Comparison of ENCODE assay signal across 11 cellular contexts in genomic region chr12:53617700-53618099, GRCh38. TPM values are rescaled to one million over a fixed set of nuclear protein-coding genes. Genes with fewer than 3 reads are reported as not detected.
DNase-seq lines count a peak whose midpoint lies in the region; ATAC-seq and TF ChIP-seq lines count a peak whose summit lies in the region.
"Had no signal": no experiment of that assay in that cellular context is flagged by ENCODE, and none has a peak within 500 bp of the region (broad histone marks: within the 10 kb centered on the region; RNA-seq: fewer than 3 reads in every experiment).

No MANE protein-coding gene starts in this region.

- peaks cover 32% of the 10 kb centered on the region for H3K4me1 Mint-ChIP-seq in activated naive CD8-positive, alpha-beta T cell (ENCODE audit: low read depth)
- H3K4me1 Mint-ChIP-seq in mesothelial cell of epicardium (peaks cover 24% of the 10 kb centered on the region), H9 (peaks cover 3 to 5% of the 10 kb centered on the region in 2 experiments; a peak in 2 of 4 replicates)

- no peak for TF ChIP-seq CTCF in heart right ventricle (IDR thresholded peaks at IDR 0.05)
- TF ChIP-seq CTCF in mesothelial cell of epicardium (IDR thresholded peaks at IDR 0.05; ENCODE audit: unreplicated experiment) = no peak
- TF ChIP-seq CTCF in uterus (IDR thresholded peaks at IDR 0.05) = no peak
- TF ChIP-seq CTCF in H9 (conservative IDR thresholded peaks at IDR 0.05) = no peak

- H3K23ac ChIP-seq in H9 (ENCODE audit: insufficient read length, low read depth, low read length) = no peak overlapping the region

- H4K91ac ChIP-seq in H9 (ENCODE audit: insufficient read length, low read depth, low read length) = no peak overlapping the region

- H3K36me3 ChIP-seq in heart right ventricle (peaks cover 0 to 35% (median 3%) of the 10 kb centered on the region in 9 donors), uterus (no peaks in the 10 kb centered on the region)

- no peak for DNase-seq in heart right ventricle
- no peak for DNase-seq in Right ventricle myocardium inferior (ENCODE audit: missing footprints)
- DNase-seq in mesothelial cell of epicardium (ENCODE audit: low spot score in 2 of 2, unreplicated experiment in 2 of 2) = no peak
- DNase-seq in uterus = no peak
- DNase-seq in OCI-M2 (lab: John Stamatoyannopoulos, UW; ENCODE audit: unreplicated experiment) = no peak
- DNase-seq in H9 = no peak
- DNase-seq: amygdala, midbrain, NCI-H2227 treated with DMSO at 0.1 percent for 48 hours had no signal

- H3K4me2 ChIP-seq in H9 (ENCODE audit: insufficient read depth, insufficient read length, low read length) = no peak overlapping the region

- no peak for TF ChIP-seq POLR2A in uterus (IDR thresholded peaks at IDR 0.05)

- no peak overlapping the region for H2AK5ac ChIP-seq in H9 (ENCODE audit: insufficient read length, low read length)

- no peak overlapping the region for H3T11ph ChIP-seq in H9 (ENCODE audit: low read length)

- H3K9ac ChIP-seq in H9 (ENCODE audit: extremely low read depth, insufficient read length, low read length) = no peak overlapping the region

- 29 to 41% methylated on average over 3 of the region's 3 CpGs for WGBS in heart right ventricle, 2 donors
- WGBS in H9 (ENCODE audit: extremely low coverage, insufficient read length, low lambda C conversion rate) = no CpG with 5 or more reads among the region's 3 CpGs

- H3K4me3 ChIP-seq in heart right ventricle (peak overlapping the region in 8 of 10 donors; percentile 14 to 45 (median 26)), uterus (peak overlapping the region in 1 of 2 donors; percentile 6)

- no peaks in the 10 kb centered on the region for H4K20me1 ChIP-seq in H9 (ENCODE audit: control insufficient read depth, insufficient read depth, insufficient read length)

- H2BK15ac ChIP-seq in H9 (ENCODE audit: low read depth, low read length) = no peak overlapping the region

- H3K14ac ChIP-seq in H9 (ENCODE audit: insufficient read depth, low read length) = no peak overlapping the region

- H3K27me3 ChIP-seq in heart right ventricle (no peaks in the 10 kb centered on the region), uterus (no peaks in the 10 kb centered on the region), H9 (ENCODE audit: insufficient read depth, low read length) (no peaks in the 10 kb centered on the region)

- intact Hi-C loops in heart right ventricle (cut with DNase I) (no loop called here), Right ventricle myocardium inferior (cut with DNase I) (no loop called here), uterus (cut with DNase I; ENCODE audit: low total_unique reads) (no loop called here)

- no peak overlapping the region for H2BK20ac ChIP-seq in H9 (ENCODE audit: low read depth, low read length, poor library complexity, severe bottlenecking)

- H3K27ac Mint-ChIP-seq in activated naive CD8-positive, alpha-beta T cell = peak overlapping the region; percentile 72
- H3K27ac Mint-ChIP-seq in mesothelial cell of epicardium = peak overlapping the region; percentile 11
- peak overlapping the region in 1 of 3 experiments; percentile 61; a peak in 2 of 7 replicates for H3K27ac Mint-ChIP-seq in H9

- no peaks in the 10 kb centered on the region for H3K79me2 ChIP-seq in H9 (ENCODE audit: insufficient read depth, low read length)

- no peak overlapping the region for H2BK5ac ChIP-seq in H9 (ENCODE audit: insufficient read length, low read length)

- no peaks in the 10 kb centered on the region for H3K9me3 Mint-ChIP-seq in activated naive CD8-positive, alpha-beta T cell (ENCODE audit: low read depth)
- H3K9me3 Mint-ChIP-seq in mesothelial cell of epicardium (no peaks in the 10 kb centered on the region), H9 (no peaks in the 10 kb centered on the region)

- H3K18ac ChIP-seq in H9 (ENCODE audit: insufficient read length, low read depth, low read length) = no peak overlapping the region

- H3K9me3 ChIP-seq in heart right ventricle (no peaks in the 10 kb centered on the region), uterus (no peaks in the 10 kb centered on the region), H9 (ENCODE audit: control insufficient read depth, low read depth, low read length) (no peaks in the 10 kb centered on the region)

- H3K36me3 Mint-ChIP-seq in activated naive CD8-positive, alpha-beta T cell = peaks cover 4% of the 10 kb centered on the region
- peaks cover 2% of the 10 kb centered on the region for H3K36me3 Mint-ChIP-seq in mesothelial cell of epicardium
- peaks cover 0 to 2% (median 0%) of the 10 kb centered on the region in 3 experiments; a peak in 2 of 7 replicates for H3K36me3 Mint-ChIP-seq in H9 (ENCODE audit: insufficient read depth in 1 of 3, low read depth in 3 of 3)

- H3K4ac ChIP-seq in H9 (ENCODE audit: low read depth, low read length) = no peak overlapping the region

- H2AFZ ChIP-seq in H9 (ENCODE audit: low read length) = no peak overlapping the region

- no peak overlapping the region for H3K56ac ChIP-seq in H9 (ENCODE audit: insufficient read length, low read depth, low read length)

- H3K4me3 Mint-ChIP-seq in activated naive CD8-positive, alpha-beta T cell = peak overlapping the region; percentile 69
- H3K4me3 Mint-ChIP-seq in mesothelial cell of epicardium (no peak overlapping the region), H9 (no peak overlapping the region)

- no peaks in the 10 kb centered on the region for H3K27me3 Mint-ChIP-seq in activated naive CD8-positive, alpha-beta T cell
- H3K27me3 Mint-ChIP-seq in mesothelial cell of epicardium (ENCODE audit: low read depth) = no peaks in the 10 kb centered on the region
- no peaks in the 10 kb centered on the region for H3K27me3 Mint-ChIP-seq in H9 (ENCODE audit: low read depth)

- H3K79me1 ChIP-seq in H9 (ENCODE audit: insufficient read depth, low read depth, low read length, poor library complexity, severe bottlenecking) = no peaks in the 10 kb centered on the region

- H3K4me1 ChIP-seq in heart right ventricle = peaks cover 3 to 64% (median 36%) of the 10 kb centered on the region in 9 donors
- peaks cover 3 to 4% of the 10 kb centered on the region in 2 donors for H3K4me1 ChIP-seq in uterus
- no peaks in the 10 kb centered on the region for H3K4me1 ChIP-seq in H9 (ENCODE audit: insufficient read depth, low read length)

- no peak overlapping the region for H2BK120ac ChIP-seq in H9 (ENCODE audit: low read depth, low read length, poor library complexity, severe bottlenecking)

- ATAC-seq in heart right ventricle (no peak), Right ventricle myocardium inferior (no peak), HG03097 (IDR thresholded peaks at IDR 0.05; ENCODE audit: low FRiP score, unreplicated experiment) (no peak)

- no peaks in the 10 kb centered on the region for H3K23me2 ChIP-seq in H9 (ENCODE audit: insufficient read length, low read depth, low read length, poor library complexity, severe bottlenecking)

- peak overlapping the region; percentile 3 to 81 (median 62) for H3K27ac ChIP-seq in heart right ventricle
- H3K27ac ChIP-seq in uterus = peak overlapping the region; percentile 47 to 54
- H3K27ac ChIP-seq in H9 (ENCODE audit: insufficient read length, low read depth, low read length) = no peak overlapping the region

- H4K8ac ChIP-seq in H9 (replicated peaks; ENCODE audit: insufficient read length, low read depth, low read length) = no peak overlapping the region

- H2BK12ac ChIP-seq in H9 (ENCODE audit: insufficient read length, low read depth, low read length) = no peak overlapping the region

- no peak overlapping the region for H4K5ac ChIP-seq in H9 (ENCODE audit: insufficient read length, low read depth, low read length)

RNA-seq across cellular contexts. Expression of gene ATF7, which starts 8.5 kb away (rescaled TPM):
- total RNA-seq in heart right ventricle (10 to 100 TPM; 28.2 to 47.8 (median 34.4) TPM), Right ventricle myocardium inferior (39.8 TPM), mesothelial cell of epicardium (35.4 to 38.6 TPM (median 36.3 TPM) in 3 replicates), uterus (10 to 100 TPM; 10.6 to 47.6 (median 21.3) TPM), H9 (2021) (17.7 and 18.4 TPM in 2 replicates)
- 10 to 100 TPM; 12.6 to 23.0 TPM for polyA plus RNA-seq in heart right ventricle

RNA-seq across cellular contexts. Expression of gene ATP5MC2, which starts 58.2 kb away (rescaled TPM):
- total RNA-seq in heart right ventricle = 100 to 1,000 TPM; 499 to 627 (median 546) TPM
- 100 to 1,000 TPM; 526 to 632 TPM for polyA plus RNA-seq in heart right ventricle
- 600 TPM for total RNA-seq in Right ventricle myocardium inferior
- total RNA-seq in mesothelial cell of epicardium = 356 to 359 TPM (median 356 TPM) in 3 replicates
- 100 to 1,000 TPM in 2 of 4 donors, 10 to 100 TPM in 2; 68.9 to 215 (median 133) TPM for total RNA-seq in uterus
- total RNA-seq in H9 (2021) = 379 and 389 TPM in 2 replicates
